23 cellular contexts compared by ENCODE assay signal in the genomic region with DNA sequence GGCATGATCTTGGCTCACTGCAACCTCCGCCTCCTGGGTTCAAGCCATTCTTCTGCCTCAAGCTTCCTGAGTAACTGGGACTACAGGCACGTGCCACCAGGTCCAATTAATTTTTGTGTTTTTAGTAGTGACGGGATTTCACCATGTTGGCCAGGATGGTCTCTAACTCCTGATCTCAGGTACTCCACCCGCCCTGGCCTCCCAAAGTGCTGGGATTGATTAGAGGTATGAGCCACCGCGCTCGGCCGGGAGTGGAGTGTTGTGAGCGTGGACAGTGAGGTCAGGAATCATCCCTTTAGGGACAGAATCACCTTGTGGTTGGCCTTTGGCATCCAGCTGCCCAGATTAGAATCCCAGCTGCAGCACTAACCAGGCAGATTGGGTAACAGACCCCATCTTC. TPM values are rescaled to one million over a fixed set of nuclear protein-coding genes. Genes with fewer than 3 reads are reported as not detected.
"Had no signal": no experiment of that assay in that cellular context is flagged by ENCODE, and none has a peak within 500 bp of the region (broad histone marks: within the 10 kb centered on the region; RNA-seq: fewer than 3 reads in every experiment).

No MANE protein-coding gene starts in this region.

- H3K27ac Mint-ChIP-seq: activated CD4-positive, alpha-beta memory T cell treated with anti-CD3 and anti-CD28 coated beads, Interleukin-2, amount 10 ng/mL, durations not matched to agents 7 days and 5 days; activated CD8-positive, alpha-beta memory T cell treated with anti-CD3 and anti-CD28 coated beads, Interleukin-2, amount 10 ng/mL, durations not matched to agents 7 days and 5 days; dendritic cell treated with granulocyte-macrophage colony-stimulating factor and Interleukin-4, amounts not matched to agents 40 ng/mL and 50 ng/mL, for 4 days; memory B cell; natural killer cell; stimulated activated effector memory CD8-positive, alpha-beta T cell treated with anti-CD3 and anti-CD28 coated beads, Interleukin-12 subunit alpha, Interleukin-12 subunit beta, amount 100 ng/mL, for 72 hours; T-helper 2 cell treated with Interferon-gamma antibody and Interleukin-4, amounts not matched to agents 5 μg/mL and 100 μg/mL, for 36 hours had no signal

- H3K4me2 ChIP-seq: SK-N-SH had no signal

- H3K4me3 ChIP-seq: esophagus squamous epithelium, heart right ventricle, mucosa of descending colon, skin epidermis, tibial artery, vagina had no signal

- H3K9me3 Mint-ChIP-seq: activated CD4-positive, alpha-beta memory T cell treated with anti-CD3 and anti-CD28 coated beads, Interleukin-2, amount 10 ng/mL, durations not matched to agents 7 days and 5 days; dendritic cell treated with granulocyte-macrophage colony-stimulating factor and Interleukin-4, amounts not matched to agents 40 ng/mL and 50 ng/mL, for 4 days; immature natural killer cell; memory B cell; natural killer cell; stimulated activated effector memory CD8-positive, alpha-beta T cell treated with anti-CD3 and anti-CD28 coated beads, Interleukin-12 subunit alpha, Interleukin-12 subunit beta, amount 100 ng/mL, for 72 hours; T-helper 2 cell treated with Interferon-gamma antibody and Interleukin-4, amounts not matched to agents 5 μg/mL and 100 μg/mL, for 36 hours had no signal

- DNase-seq: activated CD4-positive, alpha-beta memory T cell treated with anti-CD3 and anti-CD28 coated beads, Interleukin-2, amount 10 ng/mL, durations not matched to agents 7 days and 5 days; activated CD4-positive, alpha-beta T cell treated with anti-CD3 and anti-CD28 coated beads for 48 hours; activated CD4-positive, CD25-positive, alpha-beta regulatory T cell; activated CD8-positive, alpha-beta memory T cell treated with anti-CD3 and anti-CD28 coated beads, Interleukin-2, amount 10 ng/mL, durations not matched to agents 7 days and 5 days; anterior cingulate cortex; effector CD8-positive, alpha-beta T cell; esophagus squamous epithelium; heart right ventricle; immature natural killer cell; kidney glomerular epithelial cell; mucosa of descending colon; natural killer cell; occipital lobe; retina; SK-N-SH; stimulated activated CD4-positive, alpha-beta T cell treated with anti-CD3 and anti-CD28 coated beads, Interleukin-4, amount 100 ng/mL, for 24 hours; tibial artery had no signal

- ATAC-seq: activated CD8-positive, alpha-beta memory T cell treated with anti-CD3 and anti-CD28 coated beads, Interleukin-2, amount 10 ng/mL, durations not matched to agents 7 days and 5 days; heart right ventricle; mucosa of descending colon; natural killer cell; stimulated activated effector memory CD8-positive, alpha-beta T cell treated with anti-CD3 and anti-CD28 coated beads, Interleukin-12 subunit alpha, Interleukin-12 subunit beta, amount 100 ng/mL, for 72 hours had no signal

- H3K4me3 Mint-ChIP-seq: activated CD4-positive, alpha-beta memory T cell treated with anti-CD3 and anti-CD28 coated beads, Interleukin-2, amount 10 ng/mL, durations not matched to agents 7 days and 5 days; activated CD8-positive, alpha-beta memory T cell treated with anti-CD3 and anti-CD28 coated beads, Interleukin-2, amount 10 ng/mL, durations not matched to agents 7 days and 5 days; dendritic cell treated with granulocyte-macrophage colony-stimulating factor and Interleukin-4, amounts not matched to agents 40 ng/mL and 50 ng/mL, for 4 days; immature natural killer cell; memory B cell; natural killer cell; stimulated activated effector memory CD8-positive, alpha-beta T cell treated with anti-CD3 and anti-CD28 coated beads, Interleukin-12 subunit alpha, Interleukin-12 subunit beta, amount 100 ng/mL, for 72 hours; T-helper 2 cell treated with Interferon-gamma antibody and Interleukin-4, amounts not matched to agents 5 μg/mL and 100 μg/mL, for 36 hours had no signal

- H3K4me1 Mint-ChIP-seq: activated CD4-positive, alpha-beta memory T cell treated with anti-CD3 and anti-CD28 coated beads, Interleukin-2, amount 10 ng/mL, durations not matched to agents 7 days and 5 days; activated CD8-positive, alpha-beta memory T cell treated with anti-CD3 and anti-CD28 coated beads, Interleukin-2, amount 10 ng/mL, durations not matched to agents 7 days and 5 days; immature natural killer cell; natural killer cell; stimulated activated effector memory CD8-positive, alpha-beta T cell treated with anti-CD3 and anti-CD28 coated beads, Interleukin-12 subunit alpha, Interleukin-12 subunit beta, amount 100 ng/mL, for 72 hours had no signal

- H3K27me3 ChIP-seq: esophagus squamous epithelium, heart right ventricle, tibial artery, vagina had no signal

- H3K9me3 ChIP-seq: esophagus squamous epithelium, heart right ventricle, mucosa of descending colon, SK-N-SH, tibial artery, vagina had no signal

- H3K27ac ChIP-seq: skin epidermis, vagina had no signal

- H3K27me3 Mint-ChIP-seq: activated CD4-positive, alpha-beta memory T cell treated with anti-CD3 and anti-CD28 coated beads, Interleukin-2, amount 10 ng/mL, durations not matched to agents 7 days and 5 days; activated CD8-positive, alpha-beta memory T cell treated with anti-CD3 and anti-CD28 coated beads, Interleukin-2, amount 10 ng/mL, durations not matched to agents 7 days and 5 days; memory B cell had no signal

- H3K36me3 Mint-ChIP-seq: immature natural killer cell, natural killer cell had no signal

- H3K9ac ChIP-seq: SK-N-SH had no signal

RNA-seq across cellular contexts. Expression of gene BCL2L12, which starts 36.1 kb away (rescaled TPM):
- total RNA-seq: occipital lobe had no signal
